1 cellular context compared by ENCODE assay signal in genomic region chr15:74779162-74779648, GRCh38.
TF ChIP-seq lines count a peak whose summit lies in the region.

No MANE protein-coding gene starts in this region.

TF ChIP-seq in HEK293, 187 proteins besides CTCF, POLR2A, EP300 and RAD21 (continued from another document):
- TF ChIP-seq, protein P1, sequence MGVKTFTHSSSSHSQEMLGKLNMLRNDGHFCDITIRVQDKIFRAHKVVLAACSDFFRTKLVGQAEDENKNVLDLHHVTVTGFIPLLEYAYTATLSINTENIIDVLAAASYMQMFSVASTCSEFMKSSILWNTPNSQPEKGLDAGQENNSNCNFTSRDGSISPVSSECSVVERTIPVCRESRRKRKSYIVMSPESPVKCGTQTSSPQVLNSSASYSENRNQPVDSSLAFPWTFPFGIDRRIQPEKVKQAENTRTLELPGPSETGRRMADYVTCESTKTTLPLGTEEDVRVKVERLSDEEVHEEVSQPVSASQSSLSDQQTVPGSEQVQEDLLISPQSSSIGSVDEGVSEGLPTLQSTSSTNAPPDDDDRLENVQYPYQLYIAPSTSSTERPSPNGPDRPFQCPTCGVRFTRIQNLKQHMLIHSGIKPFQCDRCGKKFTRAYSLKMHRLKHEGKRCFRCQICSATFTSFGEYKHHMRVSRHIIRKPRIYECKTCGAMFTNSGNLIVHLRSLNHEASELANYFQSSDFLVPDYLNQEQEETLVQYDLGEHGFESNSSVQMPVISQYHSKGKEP (tag by site-specific recombination; IDR thresholded peaks at IDR 0.05) = no peak
